25 cellular contexts compared by ENCODE assay signal in the genomic region with DNA sequence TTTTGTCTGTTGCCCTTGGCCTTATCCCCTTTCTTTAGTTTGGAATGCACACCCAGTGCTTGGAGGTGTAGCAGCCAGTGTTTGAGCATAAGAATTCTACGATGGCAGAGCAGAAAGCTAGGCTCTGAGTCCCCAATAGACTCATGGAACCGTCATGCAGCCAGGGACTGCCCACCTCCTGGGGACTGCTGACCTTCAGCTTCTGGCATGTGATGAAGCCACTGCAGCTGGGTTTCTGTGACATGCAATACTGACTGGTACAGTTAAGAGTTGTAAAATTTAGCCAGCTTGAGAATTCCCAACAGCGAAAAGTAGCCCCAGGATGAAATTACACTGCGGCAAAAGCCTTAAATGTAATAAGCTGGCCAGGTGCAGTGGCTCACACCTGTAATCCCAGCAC. TPM values are rescaled to one million over a fixed set of nuclear protein-coding genes. Genes with fewer than 3 reads are reported as not detected.
DNase-seq lines count a peak whose midpoint lies in the region; ATAC-seq and TF ChIP-seq lines count a peak whose summit lies in the region.
"Had no signal": no experiment of that assay in that cellular context is flagged by ENCODE, and none has a peak within 500 bp of the region (broad histone marks: within the 10 kb centered on the region; RNA-seq: fewer than 3 reads in every experiment).

No MANE protein-coding gene starts in this region.

- POLR2A ChIA-PET in activated CD4-positive, alpha-beta memory T cell treated with anti-CD3 and anti-CD28 coated beads for 36 hours (lab: Charles Lee) = no interaction called here
- POLR2A ChIA-PET in activated CD4-positive, alpha-beta memory T cell treated with anti-CD3 and anti-CD28 coated beads, Interleukin-2, amount 10 ng/mL, durations not matched to agents 7 days and 5 days (lab: Charles Lee) = interaction anchor here (1.2 kb wide), 1 partner anchor 10 kb away, joined by 4 read pairs; no protein-coding TSS in a partner anchor
- POLR2A ChIA-PET in CD4-positive, alpha-beta memory T cell (lab: Charles Lee; ENCODE audit: partially characterized antibody) = interaction anchor here (0.7 to 1.7 kb wide), 2 partner anchors 9 to 13 kb away, joined by 3 to 7 read pairs; a partner anchor contains a TSS

- 92 to 94% methylated on average over 4 of the region's 4 CpGs for WGBS in sigmoid colon, 2 donors

- peaks cover 20% of the 10 kb centered on the region for H3K4me1 Mint-ChIP-seq in activated CD4-positive, alpha-beta memory T cell treated with anti-CD3 and anti-CD28 coated beads for 36 hours (ENCODE audit: low read depth)
- H3K4me1 Mint-ChIP-seq in activated CD4-positive, alpha-beta memory T cell treated with anti-CD3 and anti-CD28 coated beads, Interleukin-2, amount 10 ng/mL, durations not matched to agents 7 days and 5 days = peaks cover 21% of the 10 kb centered on the region
- H3K4me1 Mint-ChIP-seq in mesothelial cell of epicardium = peaks cover 11% of the 10 kb centered on the region
- peaks cover 14 to 20% (median 15%) of the 10 kb centered on the region in 4 donors for H3K4me1 Mint-ChIP-seq in CD4-positive, alpha-beta memory T cell
- H3K4me1 Mint-ChIP-seq: neural crest cell had no signal

- no peaks in the 10 kb centered on the region for H3K27me3 ChIP-seq in left ventricle myocardium inferior (ENCODE audit: low read depth)
- H3K27me3 ChIP-seq in sigmoid colon = no peaks in the 10 kb centered on the region
- no peaks in the 10 kb centered on the region for H3K27me3 ChIP-seq in CD4-positive, alpha-beta memory T cell (ENCODE audit: insufficient read depth, low read length)
- H3K27me3 ChIP-seq: brain microvascular endothelial cell, tibial artery had no signal

- H3K9me3 ChIP-seq in left ventricle myocardium inferior (replicated peaks) (no peaks in the 10 kb centered on the region), sigmoid colon (no peaks in the 10 kb centered on the region)
- H3K9me3 ChIP-seq in CD4-positive, alpha-beta memory T cell (ENCODE audit: control insufficient read depth in 1 of 2, low read length in 2 of 2) = no peaks in the 10 kb centered on the region
- H3K9me3 ChIP-seq: mucosa of descending colon, tibial artery had no signal

- no peaks in the 10 kb centered on the region for H3K36me3 ChIP-seq in left ventricle myocardium inferior
- H3K36me3 ChIP-seq in sigmoid colon = no peaks in the 10 kb centered on the region
- no peaks in the 10 kb centered on the region for H3K36me3 ChIP-seq in CD4-positive, alpha-beta memory T cell (ENCODE audit: insufficient read depth, low read length)
- H3K36me3 ChIP-seq: brain microvascular endothelial cell, tibial artery had no signal

- TF ChIP-seq CTCF in left ventricle myocardium inferior (IDR thresholded peaks at IDR 0.05; ENCODE audit: borderline replicate concordance) (no peak), sigmoid colon (IDR thresholded peaks at IDR 0.05) (no peak), mesothelial cell of epicardium (IDR thresholded peaks at IDR 0.05; ENCODE audit: unreplicated experiment) (no peak)

- H3K27ac ChIP-seq in left ventricle myocardium inferior (replicated peaks) = peak overlapping the region; percentile 23
- H3K27ac ChIP-seq in sigmoid colon = no peak overlapping the region
- H3K27ac ChIP-seq in CD4-positive, alpha-beta memory T cell (ENCODE audit: low read depth, low read length) = no peak overlapping the region
- H3K27ac ChIP-seq: 22Rv1, brain microvascular endothelial cell, skin epidermis, tibial artery had no signal

- no peak for TF ChIP-seq POLR2A in sigmoid colon (IDR thresholded peaks at IDR 0.05)

- ATAC-seq in GM21619 (IDR thresholded peaks at IDR 0.05; ENCODE audit: unreplicated experiment) = no peak
- ATAC-seq: activated CD4-positive, alpha-beta T cell treated with anti-CD3 and anti-CD28 coated beads for 36 hours; activated CD8-positive, alpha-beta memory T cell treated with anti-CD3 and anti-CD28 coated beads, Interleukin-2, amount 10 ng/mL, durations not matched to agents 7 days and 5 days; GM12878; left lobe of liver; mucosa of descending colon had no signal

- intact Hi-C loops in activated CD4-positive, alpha-beta memory T cell treated with anti-CD3 and anti-CD28 coated beads for 36 hours (cut with micrococcal nuclease) = no loop called here
- intact Hi-C loops in left ventricle myocardium inferior (cut with micrococcal nuclease) (no loop called here), sigmoid colon (cut with DNase I) (no loop called here)
- intact Hi-C loops in CD4-positive, alpha-beta memory T cell (cut with micrococcal nuclease) = no loop called here

- no peaks in the 10 kb centered on the region for H3K9me3 Mint-ChIP-seq in activated CD4-positive, alpha-beta memory T cell treated with anti-CD3 and anti-CD28 coated beads for 36 hours
- no peaks in the 10 kb centered on the region for H3K9me3 Mint-ChIP-seq in activated CD4-positive, alpha-beta memory T cell treated with anti-CD3 and anti-CD28 coated beads, Interleukin-2, amount 10 ng/mL, durations not matched to agents 7 days and 5 days
- H3K9me3 Mint-ChIP-seq in mesothelial cell of epicardium = no peaks in the 10 kb centered on the region
- no peaks in the 10 kb centered on the region for H3K9me3 Mint-ChIP-seq in CD4-positive, alpha-beta memory T cell
- H3K9me3 Mint-ChIP-seq: activated naive CD8-positive, alpha-beta T cell treated with anti-CD3 and anti-CD28 coated beads for 36 hours had no signal

- H3K4me1 ChIP-seq in left ventricle myocardium inferior = peaks cover 6% of the 10 kb centered on the region
- H3K4me1 ChIP-seq in sigmoid colon = peaks cover 0 to 13% (median 12%) of the 10 kb centered on the region in 4 donors
- H3K4me1 ChIP-seq in CD4-positive, alpha-beta memory T cell (ENCODE audit: insufficient read depth, low read length) = peaks cover 18% of the 10 kb centered on the region

- TF ChIP-seq EP300 in sigmoid colon (IDR thresholded peaks at IDR 0.05) = no peak

- no peaks in the 10 kb centered on the region for H3K27me3 Mint-ChIP-seq in activated CD4-positive, alpha-beta memory T cell treated with anti-CD3 and anti-CD28 coated beads for 36 hours
- peaks cover 3% of the 10 kb centered on the region for H3K27me3 Mint-ChIP-seq in activated CD4-positive, alpha-beta memory T cell treated with anti-CD3 and anti-CD28 coated beads, Interleukin-2, amount 10 ng/mL, durations not matched to agents 7 days and 5 days
- H3K27me3 Mint-ChIP-seq in mesothelial cell of epicardium (ENCODE audit: low read depth) = no peaks in the 10 kb centered on the region
- H3K27me3 Mint-ChIP-seq in CD4-positive, alpha-beta memory T cell = no peaks in the 10 kb centered on the region
- H3K27me3 Mint-ChIP-seq: activated CD4-positive, alpha-beta T cell treated with anti-CD3 and anti-CD28 coated beads for 36 hours; activated naive CD8-positive, alpha-beta T cell treated with anti-CD3 and anti-CD28 coated beads for 36 hours had no signal

- H3K4me3 ChIP-seq in left ventricle myocardium inferior (no peak overlapping the region), sigmoid colon (no peak overlapping the region)
- no peak overlapping the region for H3K4me3 ChIP-seq in CD4-positive, alpha-beta memory T cell (ENCODE audit: low read length in 2 of 2)
- H3K4me3 ChIP-seq: GM12878, mucosa of descending colon, skin epidermis, tibial artery had no signal

- no peak overlapping the region for H3K4me3 Mint-ChIP-seq in activated CD4-positive, alpha-beta memory T cell treated with anti-CD3 and anti-CD28 coated beads for 36 hours
- H3K4me3 Mint-ChIP-seq in activated CD4-positive, alpha-beta memory T cell treated with anti-CD3 and anti-CD28 coated beads, Interleukin-2, amount 10 ng/mL, durations not matched to agents 7 days and 5 days = no peak overlapping the region
- no peak overlapping the region for H3K4me3 Mint-ChIP-seq in mesothelial cell of epicardium
- H3K4me3 Mint-ChIP-seq in CD4-positive, alpha-beta memory T cell = no peak overlapping the region
- H3K4me3 Mint-ChIP-seq: activated CD4-positive, alpha-beta T cell treated with anti-CD3 and anti-CD28 coated beads for 36 hours; activated CD8-positive, alpha-beta memory T cell treated with anti-CD3 and anti-CD28 coated beads, Interleukin-2, amount 10 ng/mL, durations not matched to agents 7 days and 5 days; activated naive CD8-positive, alpha-beta T cell treated with anti-CD3 and anti-CD28 coated beads for 36 hours; neural crest cell had no signal

- no peak overlapping the region for H3K27ac Mint-ChIP-seq in activated CD4-positive, alpha-beta memory T cell treated with anti-CD3 and anti-CD28 coated beads for 36 hours
- H3K27ac Mint-ChIP-seq in activated CD4-positive, alpha-beta memory T cell treated with anti-CD3 and anti-CD28 coated beads, Interleukin-2, amount 10 ng/mL, durations not matched to agents 7 days and 5 days = no peak overlapping the region
- H3K27ac Mint-ChIP-seq in mesothelial cell of epicardium = no peak overlapping the region
- H3K27ac Mint-ChIP-seq in CD4-positive, alpha-beta memory T cell = no peak overlapping the region
- H3K27ac Mint-ChIP-seq: activated CD4-positive, alpha-beta T cell treated with anti-CD3 and anti-CD28 coated beads for 36 hours; activated CD8-positive, alpha-beta memory T cell treated with anti-CD3 and anti-CD28 coated beads, Interleukin-2, amount 10 ng/mL, durations not matched to agents 7 days and 5 days; activated naive CD8-positive, alpha-beta T cell treated with anti-CD3 and anti-CD28 coated beads for 36 hours had no signal

- CTCF ChIA-PET in activated CD4-positive, alpha-beta memory T cell treated with anti-CD3 and anti-CD28 coated beads for 36 hours (lab: Charles Lee) = interaction anchor here (1.1 to 1.6 kb wide), 2 partner anchors 23 to 42 kb away, joined by 3 to 4 read pairs; no protein-coding TSS in a partner anchor
- CTCF ChIA-PET in activated CD4-positive, alpha-beta memory T cell treated with anti-CD3 and anti-CD28 coated beads, Interleukin-2, amount 10 ng/mL, durations not matched to agents 7 days and 5 days (lab: Charles Lee) = interaction anchor here (1.0 to 1.2 kb wide), 3 partner anchors 8 to 49 kb away, joined by 3 to 7 read pairs (median 3); a partner anchor contains a TSS
- CTCF ChIA-PET in CD4-positive, alpha-beta memory T cell (lab: Charles Lee; ENCODE audit: partially characterized antibody) = interaction anchor here (0.6 to 1.7 kb wide), 7 partner anchors 8 to 91 kb away, joined by 3 to 5 read pairs (median 4); no protein-coding TSS in a partner anchor

- peak; percentile 1 for DNase-seq in activated CD4-positive, alpha-beta memory T cell treated with anti-CD3 and anti-CD28 coated beads for 36 hours
- no peak for DNase-seq in activated CD4-positive, alpha-beta memory T cell treated with anti-CD3 and anti-CD28 coated beads, Interleukin-2, amount 10 ng/mL, durations not matched to agents 7 days and 5 days
- DNase-seq in RPMI7951 (ENCODE audit: low read depth) (peak; percentile 62), left ventricle myocardium inferior (no peak), sigmoid colon (peak; percentile 33), mesothelial cell of epicardium (ENCODE audit: low spot score in 2 of 2, unreplicated experiment in 2 of 2) (no peak)
- no peak for DNase-seq in CD4-positive, alpha-beta memory T cell
- DNase-seq: activated CD4-positive, alpha-beta T cell treated with anti-CD3 and anti-CD28 coated beads for 36 hours; activated CD8-positive, alpha-beta memory T cell treated with anti-CD3 and anti-CD28 coated beads, Interleukin-2, amount 10 ng/mL, durations not matched to agents 7 days and 5 days; activated naive CD8-positive, alpha-beta T cell treated with anti-CD3 and anti-CD28 coated beads for 36 hours; brain microvascular endothelial cell; mucosa of descending colon; NCI-H1092 treated with DMSO at 0.1 percent for 48 hours; NCI-H1930; NCI-H2227 treated with DMSO at 0.1 percent for 48 hours; SHP77 treated with DMSO at 0.1 percent for 48 hours; stimulated activated CD4-positive, alpha-beta T cell treated with anti-CD3 and anti-CD28 coated beads, Interleukin-2, amount 100 ng/mL, for 48 hours; stimulated activated naive CD4-positive, alpha-beta T cell treated with Interleukin-2 at 50 U/mL for 16 hours had no signal

- H3K36me3 Mint-ChIP-seq in activated CD4-positive, alpha-beta memory T cell treated with anti-CD3 and anti-CD28 coated beads for 36 hours = no peaks in the 10 kb centered on the region
- no peaks in the 10 kb centered on the region for H3K36me3 Mint-ChIP-seq in activated CD4-positive, alpha-beta memory T cell treated with anti-CD3 and anti-CD28 coated beads, Interleukin-2, amount 10 ng/mL, durations not matched to agents 7 days and 5 days (ENCODE audit: low read depth)
- H3K36me3 Mint-ChIP-seq in mesothelial cell of epicardium = no peaks in the 10 kb centered on the region
- H3K36me3 Mint-ChIP-seq in CD4-positive, alpha-beta memory T cell = no peaks in the 10 kb centered on the region
- H3K36me3 Mint-ChIP-seq: activated CD8-positive, alpha-beta memory T cell treated with anti-CD3 and anti-CD28 coated beads, Interleukin-2, amount 10 ng/mL, durations not matched to agents 7 days and 5 days; activated naive CD8-positive, alpha-beta T cell treated with anti-CD3 and anti-CD28 coated beads for 36 hours had no signal

RNA-seq across cellular contexts. Expression of a gene that starts 9.0 kb away (rescaled TPM):
- total RNA-seq in activated CD4-positive, alpha-beta memory T cell treated with anti-CD3 and anti-CD28 coated beads for 36 hours = 10 to 100 TPM; 62.9 to 65.0 TPM
- total RNA-seq in activated CD4-positive, alpha-beta memory T cell treated with anti-CD3 and anti-CD28 coated beads, Interleukin-2, amount 10 ng/mL, durations not matched to agents 7 days and 5 days = 10 to 100 TPM; 28.7 to 30.6 TPM
- total RNA-seq in RPMI7951 (2014; rRNA removed; shearing (Covaris generic)) = 2.9 and 5.7 TPM in 2 replicates
- total RNA-seq in left ventricle myocardium inferior (14.8 TPM), sigmoid colon (10 to 100 TPM in 3 of 4 donors, 1 to 10 TPM in 1; 9.2 to 28.5 (median 14.1) TPM), mesothelial cell of epicardium (8.9 to 9.9 TPM (median 9.8 TPM) in 3 replicates)
- polyA plus RNA-seq in sigmoid colon = 10 to 100 TPM in 1 of 3 donors, 1 to 10 TPM in 2; 7.2 to 20.8 (median 9.0) TPM
- total RNA-seq in CD4-positive, alpha-beta memory T cell = 10 to 100 TPM; 48.7 to 49.3 TPM
- polyA plus RNA-seq in CD4-positive, alpha-beta memory T cell = 10 to 100 TPM in 1 of 2 donors, 1 to 10 TPM in 1; 2.3 to 14.5 TPM

Comparison
In these comparisons a context has a peak if more than half of its experiments do, and no peak if none do; other contexts are left out.
1. DNase-seq: peak in activated CD4-positive, alpha-beta memory T cell treated with anti-CD3 and anti-CD28 coated beads for 36 hours (single experiment), RPMI7951 (single experiment) and sigmoid colon (single experiment); none in activated CD4-positive, alpha-beta memory T cell treated with anti-CD3 and anti-CD28 coated beads, Interleukin-2, amount 10 ng/mL, durations not matched to agents 7 days and 5 days (single experiment), left ventricle myocardium inferior (single experiment), mesothelial cell of epicardium (0 of 2) and CD4-positive, alpha-beta memory T cell (0 of 5).